ENCODE assay signal across 10 cellular contexts in the genomic region with DNA sequence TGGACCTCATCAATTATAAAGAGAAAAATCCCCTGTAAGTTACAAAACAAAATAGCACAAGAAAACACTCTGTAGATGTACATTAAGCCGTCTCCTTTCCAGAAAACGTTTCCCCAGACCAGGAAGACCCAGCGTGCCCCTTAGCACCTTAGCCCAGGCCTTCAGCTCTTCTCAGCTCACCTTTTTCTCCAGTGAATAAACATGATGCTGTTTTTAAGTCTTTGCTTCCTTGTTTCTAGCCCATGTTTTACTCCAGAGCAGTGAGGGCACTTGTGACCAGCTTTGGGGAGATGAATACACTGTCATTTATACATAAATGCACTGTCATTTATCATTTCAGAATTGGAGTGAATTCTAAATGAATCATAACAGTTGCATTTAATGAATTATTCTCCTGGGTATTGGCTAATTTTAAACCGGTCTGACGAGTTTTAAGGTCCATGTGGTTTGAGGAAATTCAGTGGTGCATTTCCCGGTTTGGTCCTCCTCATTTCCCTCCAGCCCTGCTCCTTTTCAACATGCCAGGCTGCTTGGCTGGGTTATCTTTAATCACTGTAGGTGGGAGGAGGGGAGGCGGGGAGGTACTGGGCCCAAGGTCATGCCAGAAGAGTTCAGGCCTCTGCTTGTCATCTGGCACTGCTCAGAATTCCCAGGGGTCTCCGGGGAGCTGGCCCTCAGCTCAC. TPM values are rescaled to one million over a fixed set of nuclear protein-coding genes. Genes with fewer than 3 reads are reported as not detected.
DNase-seq lines count a peak whose midpoint lies in the region; ATAC-seq and TF ChIP-seq lines count a peak whose summit lies in the region.
"Had no signal": no experiment of that assay in that cellular context is flagged by ENCODE, and none has a peak within 500 bp of the region (broad histone marks: within the 10 kb centered on the region; RNA-seq: fewer than 3 reads in every experiment).

No MANE protein-coding gene starts in this region.

- TF ChIP-seq POLR2A in thyroid gland (IDR thresholded peaks at IDR 0.05), result no peak

- no peak for TF ChIP-seq CTCF in brain (conservative IDR thresholded peaks at IDR 0.05)
- no peak for TF ChIP-seq CTCF in thyroid gland (IDR thresholded peaks at IDR 0.05)
- no peak for TF ChIP-seq CTCF in endodermal cell (conservative IDR thresholded peaks at IDR 0.05)

- H3K9me3 Mint-ChIP-seq in brain, result peaks cover 0 to 3% (median 0%) of the 10 kb centered on the region in 5 experiments
- no peaks in the 10 kb centered on the region for H3K9me3 Mint-ChIP-seq in endodermal cell

- H3K9ac ChIP-seq in endodermal cell (ENCODE audit: extremely low read depth, low read length, poor library complexity, severe bottlenecking), result no peak overlapping the region

- WGBS in thyroid gland, 2 donors, result 22 to 37% methylated on average over 8 of the region's 8 CpGs
- 88 to 100% methylated on average over 4 to 8 of the region's 8 CpGs for WGBS in endodermal cell (ENCODE audit: insufficient coverage in 1 of 2, insufficient read length in 1 of 2), 2 experiments

- H3K27me3 Mint-ChIP-seq in brain, result no peaks in the 10 kb centered on the region
- no peaks in the 10 kb centered on the region for H3K27me3 Mint-ChIP-seq in endodermal cell (ENCODE audit: insufficient read depth)

- peak; percentile 90 for ATAC-seq in left colon
- no peak for ATAC-seq in HG03457 (IDR thresholded peaks at IDR 0.05; ENCODE audit: unreplicated experiment)
- ATAC-seq: Panc1 had no signal

- H3K36me3 ChIP-seq in thyroid gland, result no peaks in the 10 kb centered on the region
- H3K36me3 ChIP-seq in endodermal cell (ENCODE audit: control insufficient read depth, insufficient read depth, low read length), result no peaks in the 10 kb centered on the region

- peak; percentile 9 for DNase-seq in NCI-H1105 treated with DMSO at 0.1 percent for 48 hours (lab: John Stamatoyannopoulos, UW)
- peak; percentile 63 to 75 for DNase-seq in left colon
- peak; percentile 78 to 83 for DNase-seq in thyroid gland
- DNase-seq in medulla oblongata (ENCODE audit: extremely low spot score), result no peak
- DNase-seq in endodermal cell, result no peak
- no peak for DNase-seq in activated CD4-positive, alpha-beta T cell treated with anti-CD3 and anti-CD28 coated beads for 4 hours
- DNase-seq: stimulated activated CD4-positive, alpha-beta T cell treated with anti-CD3 and anti-CD28 coated beads, Interleukin-2, amount 100 ng/mL, for 24 hours had no signal

- H3K36me3 Mint-ChIP-seq in brain, result no peaks in the 10 kb centered on the region
- no peaks in the 10 kb centered on the region for H3K36me3 Mint-ChIP-seq in endodermal cell (ENCODE audit: low read depth)

- no peaks in the 10 kb centered on the region for H3K9me3 ChIP-seq in thyroid gland
- no peaks in the 10 kb centered on the region for H3K9me3 ChIP-seq in endodermal cell (ENCODE audit: control insufficient read depth, low read length)

- H3K4me3 Mint-ChIP-seq in brain (peak overlapping the region in 1 of 5 experiments; percentile 11), endodermal cell (no peak overlapping the region)

- no peak overlapping the region for H3K4me3 ChIP-seq in thyroid gland (replicated peaks in 1 of 3)
- H3K4me3 ChIP-seq in endodermal cell (ENCODE audit: low read length), result no peak overlapping the region

- H3K4me1 Mint-ChIP-seq in brain (peaks cover 33% of the 10 kb centered on the region), endodermal cell (peaks cover 6% of the 10 kb centered on the region)

- H3K4me1 ChIP-seq in thyroid gland, result peaks cover 19 to 21% of the 10 kb centered on the region in 2 donors
- no peaks in the 10 kb centered on the region for H3K4me1 ChIP-seq in endodermal cell (ENCODE audit: control insufficient read depth, insufficient read depth, low read length)

- intact Hi-C loops in left colon (cut with DNase I, micrococcal nuclease), result no loop called here
- intact Hi-C loops in thyroid gland (cut with DNase I), result no loop called here

- H3K27ac Mint-ChIP-seq in brain (peak overlapping the region in 3 of 5 experiments; percentile 15 to 65 (median 62)), endodermal cell (no peak overlapping the region)

- H3K27me3 ChIP-seq in thyroid gland (no peaks in the 10 kb centered on the region), endodermal cell (ENCODE audit: control insufficient read depth, insufficient read depth, low read length, poor library complexity, severe bottlenecking) (no peaks in the 10 kb centered on the region)

- peak overlapping the region; percentile 55 to 71 (median 67) for H3K27ac ChIP-seq in thyroid gland
- H3K27ac ChIP-seq in endodermal cell (ENCODE audit: low read depth, low read length), result no peak overlapping the region

RNA-seq across cellular contexts. Expression of gene PRKCE, which starts 23.8 kb away (rescaled TPM):
- polyA plus RNA-seq in brain (ENCODE audit: insufficient read depth, low read depth, low replicate concordance), result 6.0 TPM
- total RNA-seq in left colon (10 to 100 TPM; 22.2 to 29.2 TPM), thyroid gland (10 to 100 TPM in 3 of 4 donors, 1 to 10 TPM in 1; 8.4 to 35.3 (median 15.2) TPM), endodermal cell (1 to 10 TPM; 1.4 to 1.7 TPM)
- 2.3 TPM for polyA plus RNA-seq in endodermal cell (2013, experiment 1 of 2)
- 2.2 TPM for polyA plus RNA-seq in endodermal cell (2013, experiment 2 of 2)

Comparison
In these comparisons a context has a peak if more than half of its experiments do, and no peak if none do; other contexts are left out.
1. DNase-seq: peak in NCI-H1105 treated with DMSO at 0.1 percent for 48 hours (single experiment), left colon (2 of 2) and thyroid gland (2 of 2); none in medulla oblongata (single experiment), endodermal cell (single experiment) and activated CD4-positive, alpha-beta T cell treated with anti-CD3 and anti-CD28 coated beads for 4 hours (0 of 2).